In the genomic region with DNA sequence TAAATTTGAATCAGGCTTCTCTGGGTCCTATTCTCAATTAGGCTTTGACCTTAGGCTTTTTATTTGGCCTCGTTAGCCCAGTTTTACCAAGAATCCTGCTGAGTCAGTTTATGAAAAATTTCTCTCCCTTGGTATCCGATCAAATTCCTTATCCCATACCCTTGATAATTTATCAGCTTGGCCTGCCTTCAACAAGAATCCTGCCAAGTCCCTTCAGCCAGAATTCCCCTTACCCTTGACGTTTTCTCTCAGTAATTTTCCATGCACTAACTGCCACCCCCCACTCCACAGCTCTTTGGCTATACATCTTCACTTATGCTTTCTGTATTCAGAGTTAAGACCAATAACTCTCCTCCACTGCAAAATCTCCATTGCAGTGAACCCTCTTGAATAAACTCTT, we compare ENCODE assay signal across 14 cellular contexts.
DNase-seq lines count a peak whose midpoint lies in the region; ATAC-seq and TF ChIP-seq lines count a peak whose summit lies in the region.
"Had no signal": no experiment of that assay in that cellular context is flagged by ENCODE, and none has a peak within 500 bp of the region (broad histone marks: within the 10 kb centered on the region; RNA-seq: fewer than 3 reads in every experiment).

No MANE protein-coding gene starts in this region.

- H3K4me3 ChIP-seq in fibroblast of the aortic adventitia (ENCODE audit: low read depth, low read length) (no peak overlapping the region), retinal pigment epithelial cell (ENCODE audit: low read length) (no peak overlapping the region)
- H3K4me3 ChIP-seq: BLaER1 treated with 17β-estradiol and CSF1 and Interleukin-3, amounts not matched to agents 10 nM and 100 nM had no signal

- TF ChIP-seq CTCF in fibroblast of the aortic adventitia (IDR thresholded peaks at IDR 0.05; ENCODE audit: insufficient read depth, low read length) (no peak), retinal pigment epithelial cell (conservative IDR thresholded peaks at IDR 0.05; ENCODE audit: low read depth, low read length) (no peak)

- no peak for ATAC-seq in HG03571 (IDR thresholded peaks at IDR 0.05; ENCODE audit: unreplicated experiment)

- peak; percentile 43 for DNase-seq in SK-N-DZ (ENCODE audit: low spot score)
- peak; percentile 28 for DNase-seq in astrocyte of the hippocampus (ENCODE audit: low read depth, low spot score)
- DNase-seq in fibroblast of the aortic adventitia (ENCODE audit: low read depth): peak; percentile 1
- peak; percentile 16 for DNase-seq in retinal pigment epithelial cell (ENCODE audit: low read depth)
- DNase-seq in SW 1271 (lab: John Stamatoyannopoulos, UW): no peak
- no peak for DNase-seq in RPMI8226
- DNase-seq in activated T-cell treated with anti-CD3 and anti-CD28 coated beads for 4 hours: no peak
- DNase-seq: ACHN; Calu3; CD4-positive, CD25-positive, alpha-beta regulatory T cell; DMS 273 treated with DMSO at 0.1 percent for 48 hours; H7 had no signal

Comparison
In these comparisons a context has a peak if more than half of its experiments do, and no peak if none do; other contexts are left out.
1. DNase-seq: peak in SK-N-DZ (single experiment), astrocyte of the hippocampus (single experiment), fibroblast of the aortic adventitia (single experiment) and retinal pigment epithelial cell (single experiment); none in SW 1271 (0 of 2), RPMI8226 (single experiment) and activated T-cell treated with anti-CD3 and anti-CD28 coated beads for 4 hours (single experiment).